In genomic region chr1:205711105-205712048, GRCh38 we compare ENCODE assay signal across 8 cellular contexts. TPM values are rescaled to one million over a fixed set of nuclear protein-coding genes. Genes with fewer than 3 reads are reported as not detected.
DNase-seq lines count a peak whose midpoint lies in the region; ATAC-seq lines count a peak whose summit lies in the region.

No MANE protein-coding gene starts in this region.

- no peaks in the 10 kb centered on the region for H3K9me3 ChIP-seq in ectodermal cell (ENCODE audit: control insufficient read depth, low read length)

- H3K4me3 ChIP-seq in ectodermal cell (ENCODE audit: insufficient read depth, low read depth, low read length): no peak overlapping the region

- DNase-seq in DMS153 treated with DMSO at 0.1 percent for 48 hours (lab: John Stamatoyannopoulos, UW; ENCODE audit: unreplicated experiment) (peak; percentile 81), NCI-H345 (lab: John Stamatoyannopoulos, UW) (peak; percentile 71), memory B cell (ENCODE audit: low spot score in 2 of 2) (peak; percentile 70 to 73)
- peak; percentile 18 for DNase-seq in activated CD4-positive, alpha-beta T cell treated with anti-CD3 and anti-CD28 coated beads for 1 hour
- DNase-seq in stimulated activated CD8-positive, alpha-beta memory T cell treated with anti-CD3 and anti-CD28 coated beads, Interleukin-2, amount 100 ng/mL, for 1 hour (ENCODE audit: low read depth in 2 of 2): peak; percentile 11 to 44

- H3K27ac ChIP-seq in ectodermal cell (ENCODE audit: insufficient read depth, low read depth, low read length, poor library complexity, severe bottlenecking): peak overlapping the region; percentile 1

- H3K9me3 Mint-ChIP-seq in memory B cell: no peaks in the 10 kb centered on the region

- no peaks in the 10 kb centered on the region for H3K27me3 ChIP-seq in ectodermal cell (ENCODE audit: control insufficient read depth, insufficient read depth, low read length, poor library complexity, severe bottlenecking)

- H3K27me3 Mint-ChIP-seq in memory B cell: no peaks in the 10 kb centered on the region

- WGBS in ectodermal cell, 2 experiments: 56 to 66% methylated on average over 8 of the region's 8 CpGs

- H3K4me1 ChIP-seq in ectodermal cell (ENCODE audit: control insufficient read depth, insufficient read depth, low read length): peaks cover 5% of the 10 kb centered on the region

- ATAC-seq in HG02798 (IDR thresholded peaks at IDR 0.05; ENCODE audit: poor library complexity, unreplicated experiment) (peak; percentile 64), memory B cell (ENCODE audit: low read depth) (peak; percentile 97), GM21367 (IDR thresholded peaks at IDR 0.05; ENCODE audit: unreplicated experiment) (no peak)

- peaks cover 2% of the 10 kb centered on the region for H3K36me3 ChIP-seq in ectodermal cell (ENCODE audit: control insufficient read depth, insufficient read depth, low read length)

- no peak overlapping the region for H3K27ac Mint-ChIP-seq in memory B cell

- H3K4me1 Mint-ChIP-seq in memory B cell: peaks cover 16% of the 10 kb centered on the region

- H3K36me3 Mint-ChIP-seq in memory B cell: peaks cover 1% of the 10 kb centered on the region

- no peak overlapping the region for H3K4me3 Mint-ChIP-seq in memory B cell

RNA-seq across cellular contexts. Expression of gene SLC45A3, which starts 31.1 kb away (rescaled TPM):
- polyA plus RNA-seq in ectodermal cell (2013, experiment 1 of 4): 12.3 TPM
- polyA plus RNA-seq in ectodermal cell (2013, experiment 2 of 4): 17.0 TPM
- polyA plus RNA-seq in ectodermal cell (2013, experiment 3 of 4): 15.1 TPM
- polyA plus RNA-seq in ectodermal cell (2013, experiment 4 of 4): 15.6 TPM

RNA-seq across cellular contexts. Expression of gene NUCKS1, which starts 38.6 kb away (rescaled TPM):
- polyA plus RNA-seq in ectodermal cell (2013, experiment 1 of 4): 455 TPM
- polyA plus RNA-seq in ectodermal cell (2013, experiment 2 of 4): 448 TPM
- 311 TPM for polyA plus RNA-seq in ectodermal cell (2013, experiment 3 of 4)
- polyA plus RNA-seq in ectodermal cell (2013, experiment 4 of 4): 357 TPM

Comparison
In these comparisons a context has a peak if more than half of its experiments do, and no peak if none do; other contexts are left out.
1. DNase-seq: peak in every context shown above with its lines; median percentile 81 in DMS153 treated with DMSO at 0.1 percent for 48 hours; 72 in memory B cell; 71 in NCI-H345; 28 in stimulated activated CD8-positive, alpha-beta memory T cell treated with anti-CD3 and anti-CD28 coated beads, Interleukin-2, amount 100 ng/mL, for 1 hour; 18 in activated CD4-positive, alpha-beta T cell treated with anti-CD3 and anti-CD28 coated beads for 1 hour.